ENCODE assay signal across 19 cellular contexts in the genomic region with DNA sequence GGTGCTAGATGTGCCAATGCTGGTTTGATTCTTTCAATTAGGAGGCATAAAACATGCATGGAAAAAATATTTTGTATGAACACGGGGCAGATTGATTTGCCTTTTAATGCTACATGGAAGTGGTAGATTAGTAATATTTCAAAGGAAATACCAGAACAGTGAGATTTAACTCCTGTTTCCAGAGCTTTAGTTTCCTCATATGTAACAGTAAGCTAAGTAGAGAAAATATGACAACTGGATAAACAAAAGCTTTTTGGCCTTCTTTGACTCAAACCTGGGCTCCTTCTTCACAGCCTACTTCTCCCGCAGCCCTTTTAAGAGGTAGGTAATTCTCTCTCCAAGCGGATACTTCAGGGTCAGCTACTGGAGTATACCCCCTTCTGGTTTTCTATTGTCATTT.
"Had no signal": no experiment of that assay in that cellular context is flagged by ENCODE, and none has a peak within 500 bp of the region (broad histone marks: within the 10 kb centered on the region; RNA-seq: fewer than 3 reads in every experiment).

No MANE protein-coding gene starts in this region.

- H3K27ac ChIP-seq: lower lobe of right lung had no signal

- H3K36me3 ChIP-seq: lower lobe of right lung had no signal

- FAIRE-seq: astrocyte, urothelium cell line had no signal

- H3K9me3 ChIP-seq: lower lobe of right lung had no signal

- DNase-seq: activated CD4-positive, CD25-positive, alpha-beta regulatory T cell treated with anti-CD3 and anti-CD28 coated beads, Interleukin-2, amount 50 U/mL, for 72 hours; activated CD8-positive, alpha-beta memory T cell treated with anti-CD3 and anti-CD28 coated beads for 24 hours; activated gamma-delta T cell; activated T-cell treated with anti-CD3 and anti-CD28 coated beads, Interleukin-2, amount 50 U/mL, for 72 hours; effector memory CD4-positive, alpha-beta T cell; glutamatergic neuron; hypothalamus; left colon; lower lobe of right lung; midbrain; nephron progenitor cell; nucleus accumbens; stimulated activated CD4-positive, alpha-beta T cell treated with anti-CD3 and anti-CD28 coated beads, Interleukin-12 subunit alpha, Interleukin-12 subunit beta, amount 100 ng/mL, for 4 hours; stimulated activated CD4-positive, alpha-beta T cell treated with anti-CD3 and anti-CD28 coated beads, Interleukin-1b, Interleukin-23, amount 100 ng/mL, for 48 hours; stimulated activated CD8-positive, alpha-beta memory T cell treated with anti-CD3 and anti-CD28 coated beads, Interleukin-4, amount 100 ng/mL, for 48 hours; stimulated activated naive CD4-positive, alpha-beta T cell; T1000 had no signal

- H3K4me1 ChIP-seq: lower lobe of right lung had no signal

- H3K4me3 ChIP-seq: lower lobe of right lung had no signal
